Comparison of ENCODE assay signal across 2 cellular contexts in genomic region chr9:91234523-91234922, GRCh38.
A peak's percentile ranks its signal among the peaks of the same experiment; 100 is the strongest.
TF ChIP-seq lines count a peak whose summit lies in the region.

No MANE protein-coding gene starts in this region.

TF ChIP-seq in IMR-90, 13 proteins besides CTCF, POLR2A, EP300 and RAD21:
- TF ChIP-seq MAZ (IDR thresholded peaks at IDR 0.05; ENCODE audit: borderline replicate concordance, low read depth, low read length) (no peak), RCOR1 (IDR thresholded peaks at IDR 0.05; ENCODE audit: insufficient replicate concordance, low read length) (no peak), SMC3 (IDR thresholded peaks at IDR 0.05; ENCODE audit: low read depth, low read length) (no peak), MXI1 (IDR thresholded peaks at IDR 0.05; ENCODE audit: borderline replicate concordance, low read depth, low read length) (no peak), RFX5 (IDR thresholded peaks at IDR 0.05; ENCODE audit: low read depth, low read length) (no peak), CHD1 (IDR thresholded peaks at IDR 0.05; ENCODE audit: low read depth, low read length) (no peak), BHLHE40 (IDR thresholded peaks at IDR 0.05; ENCODE audit: low read depth, low read length) (no peak), USF2 (IDR thresholded peaks at IDR 0.05; ENCODE audit: low read depth, low read length) (no peak), NFE2L2 (IDR thresholded peaks at IDR 0.05; ENCODE audit: low read depth, low read length) (no peak)
TF ChIP-seq in IMR-90: peak in this region for 0.

TF ChIP-seq in GM12878, 131 proteins besides CTCF, POLR2A, EP300 and RAD21:
- TF ChIP-seq REST (IDR thresholded peaks at IDR 0.05; ENCODE audit: low read depth, low read length) (peak; percentile 77), IKZF1 (conservative IDR thresholded peaks at IDR 0.05) (no peak)
